In genomic region chr11:46710821-46711269, GRCh38 we compare ENCODE assay signal across 11 cellular contexts. TPM values are rescaled to one million over a fixed set of nuclear protein-coding genes. Genes with fewer than 3 reads are reported as not detected.
DNase-seq lines count a peak whose midpoint lies in the region; ATAC-seq and TF ChIP-seq lines count a peak whose summit lies in the region.
"Had no signal": no experiment of that assay in that cellular context is flagged by ENCODE, and none has a peak within 500 bp of the region (broad histone marks: within the 10 kb centered on the region; RNA-seq: fewer than 3 reads in every experiment).

No MANE protein-coding gene starts in this region.

- peaks cover 18% of the 10 kb centered on the region for H3K36me3 ChIP-seq in SJCRH30

- peak; percentile 92 for DNase-seq in ACHN
- peak; percentile 83 to 93 for DNase-seq in SJCRH30
- peak; percentile 93 for DNase-seq in fibroblast of pulmonary artery (ENCODE audit: low read depth)
- peak; percentile 64 for DNase-seq in occipital lobe (lab: John Stamatoyannopoulos, UW)
- DNase-seq in COLO668 (lab: John Stamatoyannopoulos, UW; ENCODE audit: unreplicated experiment) = no peak
- DNase-seq in activated CD4-positive, CD25-positive, alpha-beta regulatory T cell (lab: John Stamatoyannopoulos, UW) = no peak
- DNase-seq in mesothelial cell of epicardium (ENCODE audit: low spot score in 2 of 2, unreplicated experiment in 2 of 2) = no peak
- DNase-seq: activated naive CD8-positive, alpha-beta T cell treated with anti-CD3 and anti-CD28 coated beads for 36 hours; T-helper 2 cell had no signal

- no peak overlapping the region for H3K4me3 Mint-ChIP-seq in mesothelial cell of epicardium
- H3K4me3 Mint-ChIP-seq: activated naive CD8-positive, alpha-beta T cell treated with anti-CD3 and anti-CD28 coated beads for 36 hours; stimulated activated memory B cell treated with anti-CD40 and anti-IgM and Interleukin-4, amounts not matched to agents 10 μg/mL and 1 μg/mL and 100 μg/mL, for 72 hours had no signal

- no peaks in the 10 kb centered on the region for H3K9me3 ChIP-seq in SJCRH30 (replicated peaks)

- in situ Hi-C loops in ACHN (cut with HindIII; ENCODE audit: low pct_ligation_motif_present, low pct_unique_long_range_greater_than_20kb, low sequenced_read_pairs) = no loop called here

- no peaks in the 10 kb centered on the region for H3K27me3 Mint-ChIP-seq in mesothelial cell of epicardium (ENCODE audit: low read depth)
- H3K27me3 Mint-ChIP-seq: activated naive CD8-positive, alpha-beta T cell treated with anti-CD3 and anti-CD28 coated beads for 36 hours; stimulated activated memory B cell treated with anti-CD40 and anti-IgM and Interleukin-4, amounts not matched to agents 10 μg/mL and 1 μg/mL and 100 μg/mL, for 72 hours had no signal

- no peaks in the 10 kb centered on the region for H3K4me1 Mint-ChIP-seq in mesothelial cell of epicardium
- H3K4me1 Mint-ChIP-seq: stimulated activated memory B cell treated with anti-CD40 and anti-IgM and Interleukin-4, amounts not matched to agents 10 μg/mL and 1 μg/mL and 100 μg/mL, for 72 hours had no signal

- peaks cover 11% of the 10 kb centered on the region for H3K36me3 Mint-ChIP-seq in mesothelial cell of epicardium

- no peaks in the 10 kb centered on the region for H3K27me3 ChIP-seq in SJCRH30

- peak overlapping the region; percentile 85 for H3K27ac ChIP-seq in SJCRH30

- H3K4me3 ChIP-seq in SJCRH30 (no peak overlapping the region), fibroblast of pulmonary artery (replicated peaks; ENCODE audit: low read depth, low read length) (no peak overlapping the region)

- ATAC-seq in HG02571 (IDR thresholded peaks at IDR 0.05; ENCODE audit: unreplicated experiment) = no peak
- ATAC-seq: stimulated activated memory B cell treated with anti-CD40 and anti-IgM and Interleukin-4, amounts not matched to agents 10 μg/mL and 1 μg/mL and 100 μg/mL, for 72 hours had no signal

- H3K9me3 Mint-ChIP-seq in mesothelial cell of epicardium = no peaks in the 10 kb centered on the region
- H3K9me3 Mint-ChIP-seq: activated naive CD8-positive, alpha-beta T cell treated with anti-CD3 and anti-CD28 coated beads for 36 hours; stimulated activated memory B cell treated with anti-CD40 and anti-IgM and Interleukin-4, amounts not matched to agents 10 μg/mL and 1 μg/mL and 100 μg/mL, for 72 hours had no signal

- TF ChIP-seq CTCF in fibroblast of pulmonary artery (IDR thresholded peaks at IDR 0.05; ENCODE audit: low read length, missing control alignments) (no peak), mesothelial cell of epicardium (IDR thresholded peaks at IDR 0.05; ENCODE audit: unreplicated experiment) (no peak)

- H3K27ac Mint-ChIP-seq in mesothelial cell of epicardium = no peak overlapping the region
- H3K27ac Mint-ChIP-seq: activated naive CD8-positive, alpha-beta T cell treated with anti-CD3 and anti-CD28 coated beads for 36 hours; stimulated activated memory B cell treated with anti-CD40 and anti-IgM and Interleukin-4, amounts not matched to agents 10 μg/mL and 1 μg/mL and 100 μg/mL, for 72 hours had no signal

- H3K4me1 ChIP-seq in SJCRH30 = peaks cover 18% of the 10 kb centered on the region

RNA-seq across cellular contexts. Expression of gene F2, which starts 8.2 kb away (rescaled TPM):
- 0.06 and 0.15 TPM in 2 replicates for total RNA-seq in SJCRH30 (2014; rRNA removed; shearing (Covaris generic))
- total RNA-seq in occipital lobe = 0.16 TPM
- 0.18 TPM in 1 of 3 replicates, not detected in the others for total RNA-seq in mesothelial cell of epicardium
- total RNA-seq: activated naive CD8-positive, alpha-beta T cell treated with anti-CD3 and anti-CD28 coated beads for 36 hours had no signal

RNA-seq across cellular contexts. Expression of gene ZNF408, which starts 10.0 kb away (rescaled TPM):
- 8.5 and 8.7 TPM in 2 replicates for total RNA-seq in SJCRH30 (2014; rRNA removed; shearing (Covaris generic))
- total RNA-seq in occipital lobe (4.2 TPM), mesothelial cell of epicardium (15.3 to 16.2 TPM (median 15.7 TPM) in 3 replicates)

RNA-seq across cellular contexts. Expression of gene ARHGAP1, which starts 10.4 kb away (rescaled TPM):
- total RNA-seq in SJCRH30 (2014; rRNA removed; shearing (Covaris generic)) = 21.7 and 21.8 TPM in 2 replicates
- total RNA-seq in occipital lobe (17.6 TPM), mesothelial cell of epicardium (48.3 to 49.4 TPM (median 48.7 TPM) in 3 replicates)

Comparison
In these comparisons a context has a peak if more than half of its experiments do, and no peak if none do; other contexts are left out.
1. DNase-seq: peak in ACHN (single experiment), SJCRH30 (2 of 2), fibroblast of pulmonary artery (single experiment) and occipital lobe (single experiment); none in COLO668 (single experiment), activated CD4-positive, CD25-positive, alpha-beta regulatory T cell (0 of 4) and mesothelial cell of epicardium (0 of 2).